In the genomic region with DNA sequence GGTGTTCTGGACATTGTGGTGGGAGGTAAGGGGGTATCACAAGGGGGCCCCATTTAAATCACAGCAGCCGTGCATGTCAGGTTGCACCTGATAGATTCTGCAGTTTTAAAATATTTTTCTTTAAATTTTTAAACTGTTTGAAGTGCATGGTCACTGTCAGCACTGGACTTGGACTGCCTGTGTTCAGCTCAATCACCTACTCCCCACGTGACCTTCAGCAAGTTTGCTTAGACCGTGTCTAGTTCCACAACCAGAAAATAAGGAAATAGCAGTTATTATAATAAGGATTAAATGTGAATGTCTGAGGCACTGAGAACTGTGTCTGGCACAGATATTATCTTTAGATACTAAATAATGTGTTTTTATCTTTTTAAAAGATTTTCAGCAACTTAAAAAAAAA, we compare ENCODE assay signal across 18 cellular contexts.
A peak's percentile ranks its signal among the peaks of the same experiment; 100 is the strongest.
DNase-seq lines count a peak whose midpoint lies in the region; ATAC-seq, FAIRE-seq and TF ChIP-seq lines count a peak whose summit lies in the region.
"Had no signal": no experiment of that assay in that cellular context is flagged by ENCODE, and none has a peak within 500 bp of the region (broad histone marks: within the 10 kb centered on the region; RNA-seq: fewer than 3 reads in every experiment).

No MANE protein-coding gene starts in this region.

- intact Hi-C loops in pancreas (cut with DNase I), result no loop called here
- intact Hi-C loops in activated CD4-positive, alpha-beta T cell treated with anti-CD3 and anti-CD28 coated beads, Interleukin-2, amount 10 ng/mL, durations not matched to agents 24 days and 14 days (cut with micrococcal nuclease), result no loop called here

- H3K9me3 Mint-ChIP-seq in activated CD4-positive, alpha-beta T cell treated with anti-CD3 and anti-CD28 coated beads, Interleukin-2, amount 10 ng/mL, durations not matched to agents 24 days and 14 days, result no peaks in the 10 kb centered on the region
- H3K9me3 Mint-ChIP-seq: CD4-positive, alpha-beta memory T cell had no signal

- no peaks in the 10 kb centered on the region for H3K27me3 ChIP-seq in OCI-LY1 (ENCODE audit: insufficient read depth, low read length)
- H3K27me3 ChIP-seq in pancreas, result no peaks in the 10 kb centered on the region

- ATAC-seq in pancreas, result peak in 3 of 4 donors; percentile 47 to 72 (median 55)
- ATAC-seq in esophagus mucosa, result no peak

- H3F3A ChIP-seq in OCI-LY1 (ENCODE audit: insufficient read depth, low read length), result no peaks in the 10 kb centered on the region

- peaks cover 83% of the 10 kb centered on the region for H3K4me1 ChIP-seq in OCI-LY1 (ENCODE audit: insufficient read depth, low read length, severe bottlenecking)
- H3K4me1 ChIP-seq in pancreas, result no peaks in the 10 kb centered on the region
- H3K4me1 ChIP-seq: HAP-1 had no signal

- no peak overlapping the region for H3K4me3 Mint-ChIP-seq in activated CD4-positive, alpha-beta T cell treated with anti-CD3 and anti-CD28 coated beads, Interleukin-2, amount 10 ng/mL, durations not matched to agents 24 days and 14 days
- H3K4me3 Mint-ChIP-seq: CD4-positive, alpha-beta memory T cell had no signal

- H3K27me3 Mint-ChIP-seq in activated CD4-positive, alpha-beta T cell treated with anti-CD3 and anti-CD28 coated beads, Interleukin-2, amount 10 ng/mL, durations not matched to agents 24 days and 14 days, result no peaks in the 10 kb centered on the region
- H3K27me3 Mint-ChIP-seq: CD4-positive, alpha-beta memory T cell had no signal

- H3K9ac ChIP-seq in OCI-LY1 (ENCODE audit: low read length), result no peak overlapping the region

- H3K4me2 ChIP-seq in OCI-LY1 (ENCODE audit: low read length), result no peak overlapping the region

- FAIRE-seq in HTR-8/SVneo (lab: Jason Lieb, UNC), result peak; percentile 83
- no peak for FAIRE-seq in pancreas (lab: Jason Lieb, UNC)
- FAIRE-seq in urothelium cell line (lab: Jason Lieb, UNC), result peak; percentile 62
- no peak for FAIRE-seq in GM19239 (lab: Jason Lieb, UNC)
- FAIRE-seq: GM18507, H54 had no signal

- no peaks in the 10 kb centered on the region for H3K9me2 ChIP-seq in OCI-LY1 (ENCODE audit: low read depth, low read length)

- no peaks in the 10 kb centered on the region for H4K20me1 ChIP-seq in OCI-LY1 (ENCODE audit: insufficient read depth, low read length)

- no peaks in the 10 kb centered on the region for H3K9me3 ChIP-seq in OCI-LY1 (ENCODE audit: low read length)
- no peaks in the 10 kb centered on the region for H3K9me3 ChIP-seq in pancreas
- H3K9me3 ChIP-seq: HAP-1 had no signal

- H3K79me2 ChIP-seq in OCI-LY1 (ENCODE audit: insufficient read depth, low read length), result peaks cover 59% of the 10 kb centered on the region

- H2AFZ ChIP-seq in OCI-LY1 (ENCODE audit: low read length), result no peak overlapping the region

- H3K36me3 ChIP-seq in OCI-LY1 (ENCODE audit: insufficient read depth, low read length) (peaks cover 84% of the 10 kb centered on the region), pancreas (peaks cover 0 to 41% (median 13%) of the 10 kb centered on the region in 3 donors)
- H3K36me3 ChIP-seq: HAP-1 had no signal

- no peak overlapping the region for H3K27ac Mint-ChIP-seq in activated CD4-positive, alpha-beta T cell treated with anti-CD3 and anti-CD28 coated beads, Interleukin-2, amount 10 ng/mL, durations not matched to agents 24 days and 14 days

- H3K4me1 Mint-ChIP-seq in activated CD4-positive, alpha-beta T cell treated with anti-CD3 and anti-CD28 coated beads, Interleukin-2, amount 10 ng/mL, durations not matched to agents 24 days and 14 days, result peaks cover 8% of the 10 kb centered on the region

- H3K27ac ChIP-seq in OCI-LY1 (ENCODE audit: low read depth, low read length, poor library complexity, severe bottlenecking) (peak overlapping the region; percentile 80), pancreas (no peak overlapping the region)

- H3K36me3 Mint-ChIP-seq in activated CD4-positive, alpha-beta T cell treated with anti-CD3 and anti-CD28 coated beads, Interleukin-2, amount 10 ng/mL, durations not matched to agents 24 days and 14 days (ENCODE audit: low read depth), result peaks cover 33% of the 10 kb centered on the region

- no peak overlapping the region for H3K4me3 ChIP-seq in OCI-LY1 (ENCODE audit: low read depth, low read length, poor library complexity, severe bottlenecking)
- H3K4me3 ChIP-seq in pancreas, result no peak overlapping the region
- H3K4me3 ChIP-seq: HAP-1 had no signal

- WGBS in pancreas, 2 donors, result 51 to 61% methylated on average over 3 of the region's 3 CpGs

- DNase-seq in HTR-8/SVneo (ENCODE audit: insufficient read length, low spot score), result no peak
- no peak for DNase-seq in pancreas
- DNase-seq in urothelium cell line (ENCODE audit: low spot score), result no peak
- DNase-seq in GM19239 (ENCODE audit: insufficient read length, low spot score), result no peak
- DNase-seq in activated CD4-positive, alpha-beta T cell treated with anti-CD3 and anti-CD28 coated beads, Interleukin-2, amount 10 ng/mL, durations not matched to agents 24 days and 14 days, result no peak
- DNase-seq: C1 segment of cervical spinal cord; Calu3; CD4-positive, alpha-beta memory T cell; COR-L47; DMS53; DMS79 treated with DMSO at 0.1 percent for 48 hours; GF-D8; GOT3 had no signal

- TF ChIP-seq CTCF in OCI-LY1 (IDR thresholded peaks at IDR 0.05; ENCODE audit: low read length) (no peak), pancreas (IDR thresholded peaks at IDR 0.05) (no peak)
